8 cellular contexts compared by ENCODE assay signal in genomic region chr6:16514249-16514648, GRCh38.
DNase-seq lines count a peak whose midpoint lies in the region; ATAC-seq and TF ChIP-seq lines count a peak whose summit lies in the region.

No MANE protein-coding gene starts in this region.

- no peak for TF ChIP-seq POLR2A in sigmoid colon (IDR thresholded peaks at IDR 0.05)

- BruUV-seq in mammary epithelial cell (replicated peaks; lab: Mats Ljungman, UMichigan): no TSS peak

- in situ Hi-C loops in mammary epithelial cell (cut with MboI; ENCODE audit: low sequenced_read_pairs in 2 of 2): loop anchor here in 1 of 2 donors (25.0 kb wide), 1 partner anchor 573 kb away; no protein-coding TSS in a partner anchor

- H3K4me1 ChIP-seq in mammary epithelial cell (ENCODE audit: insufficient read depth, low read length) (peaks cover 7% of the 10 kb centered on the region), sigmoid colon (peaks cover 0 to 35% (median 27%) of the 10 kb centered on the region in 4 donors)

- H3K36me3 ChIP-seq in mammary epithelial cell (ENCODE audit: insufficient read depth, low read length) (no peaks in the 10 kb centered on the region), sigmoid colon (peaks cover 0 to 5% (median 0%) of the 10 kb centered on the region in 4 donors)

- dilution Hi-C loops in mammary epithelial cell (cut with HindIII; ENCODE audit: low sequenced_read_pairs): loop anchor here (5.0 kb wide), 1 partner anchor 583 kb away; no protein-coding TSS in a partner anchor

- H3K27ac Mint-ChIP-seq in type B pancreatic cell: no peak overlapping the region

- no peaks in the 10 kb centered on the region for H3K27me3 Mint-ChIP-seq in type B pancreatic cell

- no peak overlapping the region for H3K9ac ChIP-seq in mammary epithelial cell (ENCODE audit: insufficient read depth, low read length)

- H3K27ac ChIP-seq in mammary epithelial cell (ENCODE audit: insufficient read depth, low read depth, low read length) (no peak overlapping the region), sigmoid colon (no peak overlapping the region)

- CTCF ChIA-PET in mammary epithelial cell (lab: Charles Lee; ENCODE audit: low non-redundant PET): interaction anchor here (0.6 to 0.7 kb wide), 4 partner anchors 137 to 249 kb away, joined by 3 to 5 read pairs (median 3); partner anchors contain the start of gene ATXN1

- WGBS in mammary epithelial cell (ENCODE audit: low coverage, missing lambda C conversion rate): 66% methylated on average over 7 of the region's 8 CpGs
- 45 to 51% methylated on average over 8 of the region's 8 CpGs for WGBS in sigmoid colon, 2 donors

- no peak overlapping the region for H3K4me3 ChIP-seq in GM12875 (ENCODE audit: low read depth, low read length)
- H3K4me3 ChIP-seq in mammary epithelial cell (replicated peaks in 1 of 3; ENCODE audit: insufficient read depth in 1 of 3, low read depth in 2 of 3, low read length in 3 of 3): no peak overlapping the region
- H3K4me3 ChIP-seq in sigmoid colon: no peak overlapping the region

- H4K20me1 ChIP-seq in mammary epithelial cell (ENCODE audit: insufficient read depth, low read length): no peaks in the 10 kb centered on the region

- no peak overlapping the region for H3K4me2 ChIP-seq in mammary epithelial cell (ENCODE audit: insufficient read depth, low read depth, low read length)

- H3K36me3 Mint-ChIP-seq in type B pancreatic cell: no peaks in the 10 kb centered on the region

- no peak for TF ChIP-seq EP300 in sigmoid colon (IDR thresholded peaks at IDR 0.05)

- H3K9me3 ChIP-seq in mammary epithelial cell (replicated peaks; ENCODE audit: insufficient read depth, low read length): no peaks in the 10 kb centered on the region
- no peaks in the 10 kb centered on the region for H3K9me3 ChIP-seq in sigmoid colon

- ATAC-seq in left lobe of liver: peak; percentile 57

- H3K27me3 ChIP-seq in mammary epithelial cell (ENCODE audit: insufficient read depth, low read length) (no peaks in the 10 kb centered on the region), sigmoid colon (no peaks in the 10 kb centered on the region)

- intact Hi-C loops in mammary epithelial cell (cut with micrococcal nuclease) (loop anchor here (1.0 kb wide), 1 partner anchor 197 kb away; no protein-coding TSS in a partner anchor), sigmoid colon (cut with DNase I) (loop anchor here (5.0 kb wide), 2 partner anchors 158 to 182 kb away; no protein-coding TSS in a partner anchor)

- no peak overlapping the region for H3K4me3 Mint-ChIP-seq in type B pancreatic cell

- H2AFZ ChIP-seq in mammary epithelial cell (ENCODE audit: low read depth, low read length): no peak overlapping the region

- no peaks in the 10 kb centered on the region for H3K9me3 Mint-ChIP-seq in type B pancreatic cell

- DNase-seq in AG09319 (ENCODE audit: extremely low read depth, low read depth): peak; percentile 22
- peak; percentile 69 for DNase-seq in RPMI7951 (ENCODE audit: low read depth)
- peak; percentile 18 for DNase-seq in mammary epithelial cell
- DNase-seq in left lobe of liver (ENCODE audit: low spot score): no peak
- DNase-seq in type B pancreatic cell (ENCODE audit: extremely low spot score, unreplicated experiment): no peak
- DNase-seq in effector CD4-positive, alpha-beta T cell: no peak
- no peak for DNase-seq in sigmoid colon

- no peaks in the 10 kb centered on the region for H3K79me2 ChIP-seq in mammary epithelial cell (ENCODE audit: insufficient read depth, low read length)

- TF ChIP-seq CTCF in AG09319 (IDR thresholded peaks at IDR 0.05; ENCODE audit: low read depth, low read length) (peak; percentile 52), GM12875 (IDR thresholded peaks at IDR 0.05; ENCODE audit: borderline replicate concordance, insufficient read depth, low read depth, low read length) (peak; percentile 52; the same call in 1 of the 2 replicates), mammary epithelial cell (conservative IDR thresholded peaks at IDR 0.05 in 1 of 2, IDR thresholded peaks at IDR 0.05 in 1 of 2; ENCODE audit: extremely low read depth in 1 of 2, insufficient read depth in 1 of 2, low read depth in 1 of 2, low read length in 2 of 2) (peak; percentile 44 to 58), type B pancreatic cell (conservative IDR thresholded peaks at IDR 0.05) (peak; percentile 74), sigmoid colon (IDR thresholded peaks at IDR 0.05) (peak in 1 of 4 experiments; percentile 37)

- peaks cover 39% of the 10 kb centered on the region for H3K4me1 Mint-ChIP-seq in type B pancreatic cell (ENCODE audit: unreplicated experiment)

Comparison
In these comparisons a context has a peak if more than half of its experiments do, and no peak if none do; other contexts are left out.
1. DNase-seq: peak in AG09319 (single experiment), RPMI7951 (single experiment) and mammary epithelial cell (single experiment); none in left lobe of liver (single experiment), type B pancreatic cell (single experiment), effector CD4-positive, alpha-beta T cell (single experiment) and sigmoid colon (single experiment).